In the genomic region with DNA sequence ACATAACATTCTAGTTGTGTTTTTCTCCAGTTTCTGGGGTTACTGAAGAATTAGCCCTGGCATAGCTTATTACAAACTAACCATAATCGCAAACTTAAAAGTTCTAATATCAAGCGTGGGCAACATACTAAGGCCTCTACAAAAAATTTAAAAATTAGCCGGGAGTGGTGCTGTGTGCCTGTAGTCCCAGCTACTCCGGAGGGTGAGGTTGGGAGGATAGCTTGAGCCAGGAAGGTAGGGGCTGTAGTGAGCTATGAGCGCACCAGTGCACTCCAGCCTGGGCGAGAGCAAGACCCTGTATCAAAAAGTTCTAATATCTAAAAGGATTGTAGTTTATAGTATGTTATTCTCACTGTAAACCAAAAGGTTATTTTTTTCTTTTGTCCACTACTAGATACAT, we compare ENCODE assay signal across 8 cellular contexts. TPM values are rescaled to one million over a fixed set of nuclear protein-coding genes. Genes with fewer than 3 reads are reported as not detected.
DNase-seq lines count a peak whose midpoint lies in the region; ATAC-seq and TF ChIP-seq lines count a peak whose summit lies in the region.

No MANE protein-coding gene starts in this region.

- peaks cover 16 to 27% (median 21%) of the 10 kb centered on the region in 3 experiments for H3K36me3 Mint-ChIP-seq in H9 (ENCODE audit: insufficient read depth in 1 of 3, low read depth in 3 of 3)
- peaks cover 23% of the 10 kb centered on the region for H3K36me3 Mint-ChIP-seq in activated CD4-positive, alpha-beta memory T cell treated with anti-CD3 and anti-CD28 coated beads for 36 hours
- H3K36me3 Mint-ChIP-seq in memory B cell: no peaks in the 10 kb centered on the region

- H3K23ac ChIP-seq in H9 (ENCODE audit: insufficient read length, low read depth, low read length): no peak overlapping the region

- H3K27me3 ChIP-seq in A673 (replicated peaks; ENCODE audit: insufficient read depth, low read depth, low read length, poor library complexity): no peaks in the 10 kb centered on the region
- no peaks in the 10 kb centered on the region for H3K27me3 ChIP-seq in H9 (ENCODE audit: insufficient read depth, low read length)

- H3K9ac ChIP-seq in H9 (ENCODE audit: extremely low read depth, insufficient read length, low read length): peak overlapping the region; percentile 89

- no peak overlapping the region for H2AK5ac ChIP-seq in H9 (ENCODE audit: insufficient read length, low read length)

- peaks cover 9% of the 10 kb centered on the region for H3K4me1 ChIP-seq in A673 (ENCODE audit: insufficient read depth, low read length, poor library complexity, severe bottlenecking)
- no peaks in the 10 kb centered on the region for H3K4me1 ChIP-seq in H9 (ENCODE audit: insufficient read depth, low read length)

- no peak overlapping the region for H2BK15ac ChIP-seq in H9 (ENCODE audit: low read depth, low read length)

- H2BK20ac ChIP-seq in H9 (ENCODE audit: low read depth, low read length, poor library complexity, severe bottlenecking): no peak overlapping the region

- H3K4me3 ChIP-seq in A673 (ENCODE audit: low read depth, low read length, poor library complexity, severe bottlenecking): peak overlapping the region; percentile 78

- H2AFZ ChIP-seq in H9 (ENCODE audit: low read length): no peak overlapping the region

- H3K23me2 ChIP-seq in H9 (ENCODE audit: insufficient read length, low read depth, low read length, poor library complexity, severe bottlenecking): peaks cover 10% of the 10 kb centered on the region

- H3K27me3 Mint-ChIP-seq in H9 (ENCODE audit: low read depth) (no peaks in the 10 kb centered on the region), memory B cell (no peaks in the 10 kb centered on the region)
- H3K27me3 Mint-ChIP-seq in activated CD4-positive, alpha-beta memory T cell treated with anti-CD3 and anti-CD28 coated beads for 36 hours: no peaks in the 10 kb centered on the region

- intact Hi-C loops in A673 (cut with micrococcal nuclease; ENCODE audit: unreplicated experiment): loop anchor here (5.0 kb wide), 2 partner anchors 44 to 424 kb away; no protein-coding TSS in a partner anchor
- intact Hi-C loops in activated CD4-positive, alpha-beta memory T cell treated with anti-CD3 and anti-CD28 coated beads for 36 hours (cut with micrococcal nuclease): loop anchor here (5.0 kb wide), 2 partner anchors 161 to 379 kb away; partner anchors contain the start of genes CHAC1 and ITPKA

- H3K56ac ChIP-seq in H9 (ENCODE audit: insufficient read length, low read depth, low read length): no peak overlapping the region

- no peak overlapping the region for H2BK120ac ChIP-seq in H9 (ENCODE audit: low read depth, low read length, poor library complexity, severe bottlenecking)

- H3K9me3 ChIP-seq in A673 (ENCODE audit: low read depth, low read length, poor library complexity, severe bottlenecking) (no peaks in the 10 kb centered on the region), H9 (ENCODE audit: control insufficient read depth, low read depth, low read length) (no peaks in the 10 kb centered on the region)

- no peak overlapping the region for H3T11ph ChIP-seq in H9 (ENCODE audit: low read length)

- H3K36me3 ChIP-seq in A673 (ENCODE audit: insufficient read depth, low read length, poor library complexity, severe bottlenecking): peaks cover 5% of the 10 kb centered on the region

- no peak overlapping the region for H4K8ac ChIP-seq in H9 (replicated peaks; ENCODE audit: insufficient read length, low read depth, low read length)

- H3K27ac Mint-ChIP-seq in H9 (peak overlapping the region in 2 of 3 experiments; percentile 9 to 27; a peak in 2 of 7 replicates), memory B cell (peak overlapping the region; percentile 24)
- H3K27ac Mint-ChIP-seq in activated CD4-positive, alpha-beta memory T cell treated with anti-CD3 and anti-CD28 coated beads for 36 hours: peak overlapping the region; percentile 97

- no peak for TF ChIP-seq CTCF in A673 (conservative IDR thresholded peaks at IDR 0.05; ENCODE audit: low read depth, low read length)
- TF ChIP-seq CTCF in H9 (conservative IDR thresholded peaks at IDR 0.05): no peak

- no peak overlapping the region for H4K91ac ChIP-seq in H9 (ENCODE audit: insufficient read length, low read depth, low read length)

- POLR2A ChIA-PET in A673 (lab: Charles Lee; ENCODE audit: low non-redundant PET): no interaction called here
- POLR2A ChIA-PET in activated CD4-positive, alpha-beta memory T cell treated with anti-CD3 and anti-CD28 coated beads for 36 hours (lab: Charles Lee): no interaction called here

- no peaks in the 10 kb centered on the region for H3K79me1 ChIP-seq in H9 (ENCODE audit: insufficient read depth, low read depth, low read length, poor library complexity, severe bottlenecking)

- H3K4me3 Mint-ChIP-seq in H9 (peak overlapping the region; percentile 99 to 100), memory B cell (peak overlapping the region; percentile 92)
- peak overlapping the region; percentile 99 for H3K4me3 Mint-ChIP-seq in activated CD4-positive, alpha-beta memory T cell treated with anti-CD3 and anti-CD28 coated beads for 36 hours

- H4K20me1 ChIP-seq in H9 (ENCODE audit: control insufficient read depth, insufficient read depth, insufficient read length): no peaks in the 10 kb centered on the region

- no peak for DNase-seq in A673 (ENCODE audit: low spot score)
- DNase-seq in H9: no peak
- no peak for DNase-seq in activated CD4-positive, alpha-beta memory T cell treated with anti-CD3 and anti-CD28 coated beads for 36 hours
- no peak for DNase-seq in memory B cell (ENCODE audit: low spot score in 2 of 2)
- DNase-seq in NCI-H748 (lab: John Stamatoyannopoulos, UW; ENCODE audit: unreplicated experiment): no peak
- no peak for DNase-seq in UCSD-AML1 (lab: John Stamatoyannopoulos, UW; ENCODE audit: unreplicated experiment)

- ATAC-seq in memory B cell (ENCODE audit: low read depth): no peak
- ATAC-seq in GM21526 (IDR thresholded peaks at IDR 0.05; ENCODE audit: low FRiP score, unreplicated experiment): no peak
- ATAC-seq in GM19324 (IDR thresholded peaks at IDR 0.05; ENCODE audit: low FRiP score, unreplicated experiment): no peak

- peaks cover 9% of the 10 kb centered on the region; the same call in 1 of the 2 replicates for H3K79me2 ChIP-seq in H9 (ENCODE audit: insufficient read depth, low read length)

- H3K4me1 Mint-ChIP-seq in H9 (peaks cover 15 to 22% of the 10 kb centered on the region in 2 experiments), memory B cell (peaks cover 10% of the 10 kb centered on the region)
- peaks cover 18% of the 10 kb centered on the region for H3K4me1 Mint-ChIP-seq in activated CD4-positive, alpha-beta memory T cell treated with anti-CD3 and anti-CD28 coated beads for 36 hours (ENCODE audit: low read depth)

- H3K18ac ChIP-seq in H9 (ENCODE audit: insufficient read length, low read depth, low read length): no peak overlapping the region

- no peak overlapping the region for H2BK12ac ChIP-seq in H9 (ENCODE audit: insufficient read length, low read depth, low read length)

- H3K9me3 Mint-ChIP-seq in H9: no peaks in the 10 kb centered on the region
- H3K9me3 Mint-ChIP-seq in activated CD4-positive, alpha-beta memory T cell treated with anti-CD3 and anti-CD28 coated beads for 36 hours: no peaks in the 10 kb centered on the region
- H3K9me3 Mint-ChIP-seq in memory B cell: no peaks in the 10 kb centered on the region

- CTCF ChIA-PET in A673 (lab: Charles Lee): no interaction called here
- CTCF ChIA-PET in activated CD4-positive, alpha-beta memory T cell treated with anti-CD3 and anti-CD28 coated beads for 36 hours (lab: Charles Lee): interaction anchor here (0.9 kb wide), 1 partner anchor 41 kb away, joined by 3 read pairs; no protein-coding TSS in a partner anchor

- no peak overlapping the region for H2BK5ac ChIP-seq in H9 (ENCODE audit: insufficient read length, low read length)

- H3K14ac ChIP-seq in H9 (ENCODE audit: insufficient read depth, low read length): no peak overlapping the region

- no CpG with 5 or more reads among the region's 6 CpGs for WGBS in H9 (ENCODE audit: extremely low coverage, insufficient read length, low lambda C conversion rate)

- no peak overlapping the region for H4K5ac ChIP-seq in H9 (ENCODE audit: insufficient read length, low read depth, low read length)

- BruUV-seq in A673 (replicated peaks; lab: Mats Ljungman, UMichigan): no TSS peak

- no peak overlapping the region for H3K4ac ChIP-seq in H9 (ENCODE audit: low read depth, low read length)

- peak overlapping the region; percentile 88 for H3K4me2 ChIP-seq in H9 (ENCODE audit: insufficient read depth, insufficient read length, low read length)

- peak overlapping the region; percentile 91 for H3K27ac ChIP-seq in A673 (ENCODE audit: low read depth, low read length, poor library complexity, severe bottlenecking)
- no peak overlapping the region for H3K27ac ChIP-seq in H9 (ENCODE audit: insufficient read length, low read depth, low read length)

RNA-seq across cellular contexts. Expression of gene OIP5, which starts 1.1 kb away (rescaled TPM):
- 31.0 and 36.1 TPM in 2 replicates for total RNA-seq in A673 (2021)
- total RNA-seq in H9 (2021): 30.9 and 33.3 TPM in 2 replicates
- 10 to 100 TPM; 11.1 to 13.0 TPM for total RNA-seq in activated CD4-positive, alpha-beta memory T cell treated with anti-CD3 and anti-CD28 coated beads for 36 hours

RNA-seq across cellular contexts. Expression of gene NUSAP1, which starts 1.4 kb away (rescaled TPM):
- total RNA-seq in A673 (2021) (205 and 221 TPM in 2 replicates), H9 (2021) (157 and 158 TPM in 2 replicates)
- total RNA-seq in activated CD4-positive, alpha-beta memory T cell treated with anti-CD3 and anti-CD28 coated beads for 36 hours: 100 to 1,000 TPM; 227 TPM

Comparison
In these comparisons a context has a peak if more than half of its experiments do, and no peak if none do; other contexts are left out.
1. H3K27ac Mint-ChIP-seq: peak in every context shown above with its lines; median percentile 97 in activated CD4-positive, alpha-beta memory T cell treated with anti-CD3 and anti-CD28 coated beads for 36 hours; 24 in memory B cell; 18 in H9.